ENCODE assay signal across 8 cellular contexts in genomic region chr2:38876407-38876806, GRCh38. TPM values are rescaled to one million over a fixed set of nuclear protein-coding genes. Genes with fewer than 3 reads are reported as not detected.
DNase-seq lines count a peak whose midpoint lies in the region; ATAC-seq, FAIRE-seq and TF ChIP-seq lines count a peak whose summit lies in the region.

No MANE protein-coding gene starts in this region.

- peak overlapping the region; percentile 96 for H3K4me2 ChIP-seq in K562 (ENCODE audit: insufficient read depth, low read length)

- in situ Hi-C loops in ACHN (cut with HindIII; ENCODE audit: low pct_ligation_motif_present, low pct_unique_long_range_greater_than_20kb, low sequenced_read_pairs), result no loop called here
- in situ Hi-C loops in K562 (cut with MboI), result no loop called here

- POLR2A ChIA-PET in HEK293 (lab: Yijun Ruan, JAX) (interaction anchor here (0.6 to 1.8 kb wide), 5 partner anchors 66 to 126 kb away, joined by 4 to 22 read pairs (median 4); partner anchors contain the start of gene SRSF7), K562 (lab: Yijun Ruan, JAX) (interaction anchor here (0.6 to 3.3 kb wide), 7 partner anchors 8 to 216 kb away, joined by 3 to 23 read pairs (median 3); partner anchors contain the start of gene SRSF7)

- intact Hi-C loops in K562 (cut with micrococcal nuclease), result no loop called here

- H3K9me1 ChIP-seq in K562 (ENCODE audit: control insufficient read depth, insufficient read depth, low read length), result no peaks in the 10 kb centered on the region

- TF ChIP-seq RAD21 in K562 (CRISPR knock-in tag; conservative IDR thresholded peaks at IDR 0.05 in 1 of 2, IDR thresholded peaks at IDR 0.05 in 1 of 2), result no peak

- H3K9me3 ChIP-seq in HEK293 (ENCODE audit: control insufficient read depth, insufficient read depth, low read depth, low read length) (no peaks in the 10 kb centered on the region), K562 (replicated peaks; ENCODE audit: control insufficient read depth, insufficient read depth, low read depth, low read length) (no peaks in the 10 kb centered on the region), mononuclear cell (ENCODE audit: low read depth, low read length) (no peaks in the 10 kb centered on the region)

- TF ChIP-seq POLR2A in K562 (conservative IDR thresholded peaks at IDR 0.05), result no peak

- H3K79me2 ChIP-seq in K562 (ENCODE audit: control insufficient read depth, insufficient read depth, low read length), result peaks cover 21% of the 10 kb centered on the region

- TF ChIP-seq CTCF in HEK293 (tag by site-specific recombination; IDR thresholded peaks at IDR 0.05) (no peak), K562 (IDR thresholded peaks at IDR 0.05 in 2 of 3, conservative IDR thresholded peaks at IDR 0.05 in 1 of 3; ENCODE audit: insufficient read depth in 2 of 3, low read depth in 1 of 3, low read length in 3 of 3) (no peak)

- no peak for TF ChIP-seq EP300 in K562 (IDR thresholded peaks at IDR 0.05; ENCODE audit: low read length)

- CTCF ChIA-PET in HEK293 (lab: Yijun Ruan, JAX) (interaction anchor here (0.6 to 1.2 kb wide), 4 partner anchors 73 to 954 kb away, joined by 3 to 5 read pairs (median 4); no protein-coding TSS in a partner anchor), K562 (lab: Yijun Ruan, JAX; ENCODE audit: low intra/inter-chr PET ratio) (no interaction called here)

- H3K9ac ChIP-seq in K562 (ENCODE audit: insufficient read depth in 1 of 2, low read depth in 2 of 2, low read length in 2 of 2), result peak overlapping the region; percentile 66 to 95; a peak in 2 of 4 replicates

- DNase-seq in ACHN (peak; percentile 11), K562 (ENCODE audit: extremely low read depth in 1 of 4, low spot score in 3 of 4) (no peak), HuH-7 (ENCODE audit: low spot score) (no peak), NCI-H1092 (lab: John Stamatoyannopoulos, UW) (no peak), ureter (ENCODE audit: low spot score) (no peak)
- no peak for DNase-seq in stimulated activated CD4-positive, alpha-beta T cell treated with anti-CD3 and anti-CD28 coated beads, Interleukin-4, amount 100 ng/mL, for 1 hour

- no TSS peak for BruUV-seq in K562 (replicated peaks; lab: Mats Ljungman, UMichigan)

- H3K36me3 ChIP-seq in HEK293 (ENCODE audit: control insufficient read depth in 2 of 2, insufficient read depth in 1 of 2, low read length in 2 of 2), result peaks cover 0 to 9% of the 10 kb centered on the region in 2 experiments; a peak in 2 of 3 replicates
- no peaks in the 10 kb centered on the region for H3K36me3 ChIP-seq in K562 (ENCODE audit: control insufficient read depth, insufficient read depth, low read length)

- H3K4me1 ChIP-seq in HEK293 (ENCODE audit: control insufficient read depth, insufficient read depth, low read length) (no peaks in the 10 kb centered on the region; the same call in 1 of the 2 replicates), K562 (replicated peaks in 1 of 2; ENCODE audit: control insufficient read depth in 2 of 2, insufficient read depth in 2 of 2, low read length in 2 of 2) (peaks cover 0 to 10% of the 10 kb centered on the region in 2 experiments; a peak in 2 of 5 replicates), mononuclear cell (ENCODE audit: insufficient read depth, low read length) (peaks cover 19% of the 10 kb centered on the region)

- WGBS in K562 (ENCODE audit: insufficient coverage, low coverage, missing lambda C conversion rate), result 22% methylated on average over 10 of the region's 10 CpGs

- peak overlapping the region; percentile 98 for H2AFZ ChIP-seq in K562 (ENCODE audit: low read depth, low read length)

- no peaks in the 10 kb centered on the region for H3K27me3 ChIP-seq in K562 (ENCODE audit: control insufficient read depth in 2 of 2, insufficient read depth in 2 of 2, low read length in 2 of 2)
- no peaks in the 10 kb centered on the region for H3K27me3 ChIP-seq in mononuclear cell (ENCODE audit: insufficient read depth, low read length)

- H3K27ac ChIP-seq in HEK293 (ENCODE audit: extremely low read depth, low read depth, low read length) (no peak overlapping the region; the same call in 1 of the 2 replicates), K562 (ENCODE audit: extremely low read depth, low read depth, low read length) (no peak overlapping the region; the same call in 2 of the 3 replicates)

- no peak for ATAC-seq in K562

- H4K20me1 ChIP-seq in K562 (replicated peaks; ENCODE audit: control insufficient read depth, insufficient read depth, low read length), result no peaks in the 10 kb centered on the region

- H3K4me3 ChIP-seq in HEK293 (ENCODE audit: low read depth, low read length) (peak overlapping the region; percentile 91), K562 (peak overlapping the region; percentile 62), mononuclear cell (ENCODE audit: low read length) (peak overlapping the region; percentile 95)

- no peak for FAIRE-seq in K562 (lab: Jason Lieb, UNC)

TF ChIP-seq in HEK293, 187 proteins besides CTCF, POLR2A, EP300 and RAD21:
- TF ChIP-seq ZNF548 (tag by site-specific recombination; IDR thresholded peaks at IDR 0.05), result no peak

TF ChIP-seq in K562, 482 proteins besides CTCF, POLR2A, EP300 and RAD21 (continues in another document):
- TF ChIP-seq NFE2L1 (tag; IDR thresholded peaks at IDR 0.05; ENCODE audit: borderline replicate concordance, low read depth), result no peak

RNA-seq across cellular contexts. Expression of gene MORN2, which starts 0.6 kb away (rescaled TPM):
- 0.67 and 0.81 TPM in 2 replicates for total RNA-seq in K562 (2011; cell fraction: chromatin; rRNA removed; ENCODE audit: low replicate concordance)
- total RNA-seq in K562 (2011; cell fraction: nucleolus; rRNA removed), result 1.2 and 2.2 TPM in 2 replicates
- total RNA-seq in K562 (2011; cell fraction: nucleoplasm; rRNA removed), result 2.1 and 2.8 TPM in 2 replicates
- 10.4 and 10.8 TPM in 2 replicates for total RNA-seq in K562 (2014; rRNA removed)
- 20.8 and 21.1 TPM in 2 replicates for total RNA-seq in K562 (2014; rRNA removed; fragmentation: Illumina TruSeq; extraction: Trizol)
- total RNA-seq in K562 (2015; rRNA removed; fragmentation: Illumina TruSeq; extraction: Trizol), result 16.9 and 23.6 TPM in 2 replicates
- 10.2 and 10.4 TPM in 2 replicates for total RNA-seq in K562 (2021)
- polyA plus RNA-seq in K562 (2011; rRNA removed), result 11.9 and 18.5 TPM in 2 replicates
- polyA plus RNA-seq in K562 (2011; cell fraction: cytosol; rRNA removed), result 3.2 and 6.2 TPM in 2 replicates
- polyA plus RNA-seq in K562 (2011; cell fraction: nucleus; rRNA removed), result 1.7 and 3.2 TPM in 2 replicates
- polyA plus RNA-seq in K562 (2012), result 12.1 and 35.2 TPM in 2 replicates
- polyA plus RNA-seq in K562 (2014; fragmentation: Illumina TruSeq; extraction: Trizol), result 15.3 and 16.9 TPM in 2 replicates
- polyA plus RNA-seq in K562 (2014; fragmentation: Nextera tagmentation; extraction: Ambion mirVana), result 10 to 100 TPM; 35.4 to 39.5 TPM
- 19.4 and 25.8 TPM in 2 replicates for polyA plus RNA-seq in K562 (2014; rRNA removed)
- polyA minus RNA-seq in K562 (2011; rRNA and poly(A)+ RNA removed), result 9.4 and 10.2 TPM in 2 replicates
- 3.2 TPM in 1 of 2 replicates, not detected in the other for polyA minus RNA-seq in K562 (2011; cell fraction: cytosol; rRNA and poly(A)+ RNA removed)
- 0.67 and 1.00 TPM in 2 replicates for polyA minus RNA-seq in K562 (2011; cell fraction: nucleus; rRNA and poly(A)+ RNA removed)
- 1.2 TPM for total RNA-seq in mononuclear cell
- total RNA-seq in ureter, result 17.0 TPM

RNA-seq across cellular contexts. Expression of gene DHX57, which starts 0.7 kb away (rescaled TPM):
- 30.4 and 67.1 TPM in 2 replicates for total RNA-seq in K562 (2011; cell fraction: chromatin; rRNA removed; ENCODE audit: low replicate concordance)
- 13.2 and 20.3 TPM in 2 replicates for total RNA-seq in K562 (2011; cell fraction: nucleolus; rRNA removed)
- 27.6 and 28.2 TPM in 2 replicates for total RNA-seq in K562 (2011; cell fraction: nucleoplasm; rRNA removed)
- 15.1 and 15.8 TPM in 2 replicates for total RNA-seq in K562 (2014; rRNA removed)
- total RNA-seq in K562 (2014; rRNA removed; fragmentation: Illumina TruSeq; extraction: Trizol), result 20.8 and 22.1 TPM in 2 replicates
- total RNA-seq in K562 (2015; rRNA removed; fragmentation: Illumina TruSeq; extraction: Trizol), result 17.0 and 20.2 TPM in 2 replicates
- total RNA-seq in K562 (2021), result 18.4 and 20.1 TPM in 2 replicates
- 15.9 and 23.6 TPM in 2 replicates for polyA plus RNA-seq in K562 (2011; rRNA removed)
- polyA plus RNA-seq in K562 (2011; cell fraction: cytosol; rRNA removed), result 5.8 and 8.1 TPM in 2 replicates
- 13.0 and 13.4 TPM in 2 replicates for polyA plus RNA-seq in K562 (2011; cell fraction: nucleus; rRNA removed)
- polyA plus RNA-seq in K562 (2012), result 8.7 and 11.1 TPM in 2 replicates
- 15.6 and 17.9 TPM in 2 replicates for polyA plus RNA-seq in K562 (2014; fragmentation: Illumina TruSeq; extraction: Trizol)
- 10 to 100 TPM in 1 of 2 experiments, 1 to 10 TPM in 1; 7.4 to 10.2 TPM for polyA plus RNA-seq in K562 (2014; fragmentation: Nextera tagmentation; extraction: Ambion mirVana)
- polyA plus RNA-seq in K562 (2014; rRNA removed), result 13.1 and 14.8 TPM in 2 replicates
- 41.6 and 43.8 TPM in 2 replicates for polyA minus RNA-seq in K562 (2011; rRNA and poly(A)+ RNA removed)
- 16.9 and 25.6 TPM in 2 replicates for polyA minus RNA-seq in K562 (2011; cell fraction: cytosol; rRNA and poly(A)+ RNA removed)
- polyA minus RNA-seq in K562 (2011; cell fraction: nucleus; rRNA and poly(A)+ RNA removed), result 9.4 and 16.1 TPM in 2 replicates
- total RNA-seq in mononuclear cell, result 19.2 TPM
- total RNA-seq in ureter, result 23.4 TPM

RNA-seq across cellular contexts. Expression of gene ARHGEF33, which starts 13.3 kb away (rescaled TPM):
- 0.35 TPM in 1 of 2 replicates, not detected in the other for total RNA-seq in K562 (2011; cell fraction: chromatin; rRNA removed; ENCODE audit: low replicate concordance)
- not detected in 2 replicates for total RNA-seq in K562 (2011; cell fraction: nucleolus; rRNA removed)
- total RNA-seq in K562 (2011; cell fraction: nucleoplasm; rRNA removed), result not detected in 2 replicates
- total RNA-seq in K562 (2014; rRNA removed) (0.04 TPM in 1 of 2 replicates, not detected in the other), K562 (2014; rRNA removed; fragmentation: Illumina TruSeq; extraction: Trizol) (not detected in 2 replicates), K562 (2015; rRNA removed; fragmentation: Illumina TruSeq; extraction: Trizol) (0.04 TPM in 1 of 2 replicates, not detected in the other), K562 (2021) (0.02 TPM in 1 of 2 replicates, not detected in the other), mononuclear cell (under 0.01 TPM), ureter (0.68 TPM)
- polyA plus RNA-seq in K562 (2011; rRNA removed) (0.01 and 0.03 TPM in 2 replicates), K562 (2014; fragmentation: Illumina TruSeq; extraction: Trizol) (not detected in 2 replicates), K562 (2014; fragmentation: Nextera tagmentation; extraction: Ambion mirVana) (under 1 TPM in 1 of 2 experiments, not detected in 1; 0.08 TPM), K562 (2014; rRNA removed) (not detected in 2 replicates)
- 0.01 and 0.04 TPM in 2 replicates for polyA plus RNA-seq in K562 (2011; cell fraction: cytosol; rRNA removed)
- polyA plus RNA-seq in K562 (2011; cell fraction: nucleus; rRNA removed), result 0.07 and 0.10 TPM in 2 replicates
- 0.01 TPM in 1 of 2 replicates, not detected in the other for polyA plus RNA-seq in K562 (2012)
- 0.03 TPM in 1 of 2 replicates, not detected in the other for polyA minus RNA-seq in K562 (2011; rRNA and poly(A)+ RNA removed)
- polyA minus RNA-seq in K562 (2011; cell fraction: cytosol; rRNA and poly(A)+ RNA removed), result not detected in 2 replicates
- 0.11 TPM in 1 of 2 replicates, not detected in the other for polyA minus RNA-seq in K562 (2011; cell fraction: nucleus; rRNA and poly(A)+ RNA removed)
